Comparison of ENCODE assay signal across 8 cellular contexts in the genomic region with DNA sequence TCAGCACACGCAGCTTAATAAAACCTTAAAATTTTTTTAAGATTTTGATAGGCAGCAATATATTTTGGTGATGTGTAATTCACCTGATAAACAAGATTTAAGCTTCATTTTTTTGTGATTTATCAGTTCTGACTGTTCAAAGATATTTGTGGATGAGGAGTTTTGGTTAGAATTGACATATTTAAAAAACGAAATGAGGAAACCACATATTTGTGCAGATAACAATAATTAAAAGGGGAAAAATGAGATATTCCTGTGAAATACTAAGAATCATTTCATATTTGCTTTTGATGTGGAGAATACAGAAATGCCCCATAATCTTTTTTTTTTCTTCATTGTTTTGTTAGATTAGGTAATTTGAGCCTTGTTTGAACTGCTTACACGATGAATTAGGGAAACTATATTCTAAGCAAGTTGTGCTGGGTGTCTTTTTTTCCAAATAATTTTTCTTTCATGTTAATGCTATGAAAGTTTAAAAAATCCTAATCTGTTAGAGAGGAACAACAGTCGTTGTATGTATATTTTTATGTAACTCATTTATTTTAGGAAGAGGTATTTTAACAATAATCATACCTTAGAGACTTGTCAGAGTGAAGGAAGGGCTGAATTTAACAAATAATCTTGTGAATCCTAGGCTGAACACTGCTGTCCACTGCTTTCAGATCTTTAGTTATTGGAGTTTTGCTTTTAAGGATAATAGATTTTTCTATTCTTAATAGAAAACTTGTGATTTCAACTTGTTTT. TPM values are rescaled to one million over a fixed set of nuclear protein-coding genes. Genes with fewer than 3 reads are reported as not detected.
DNase-seq lines count a peak whose midpoint lies in the region; ATAC-seq, FAIRE-seq and TF ChIP-seq lines count a peak whose summit lies in the region.

No MANE protein-coding gene starts in this region.

- no peak overlapping the region for H2AFZ ChIP-seq in GM12878 (ENCODE audit: control insufficient read depth, low read depth, low read length)

- peak overlapping the region; percentile 88 for H3K4me3 Mint-ChIP-seq in stimulated activated naive CD8-positive, alpha-beta T cell treated with anti-CD3 and anti-CD28 coated beads, Interleukin-15, Interleukin-2, amounts not matched to agents 100 ng/mL and 50 ng/mL, for 24 hours
- peak overlapping the region; percentile 90 for H3K4me3 Mint-ChIP-seq in memory B cell

- WGBS in GM12878 (ENCODE audit: insufficient coverage, insufficient replicate concordance, low lambda C conversion rate, missing lambda C conversion rate) = 2% methylated on average over 4 of the region's 4 CpGs

- in situ Hi-C loops in GM12878 (cut with MboI) = no loop called here

- TF ChIP-seq RAD21 in GM12878 (IDR thresholded peaks at IDR 0.05; ENCODE audit: insufficient read depth, low read depth, low read length) = no peak

- H3K4me1 Mint-ChIP-seq in stimulated activated naive CD8-positive, alpha-beta T cell treated with anti-CD3 and anti-CD28 coated beads, Interleukin-15, Interleukin-2, amounts not matched to agents 100 ng/mL and 50 ng/mL, for 24 hours (ENCODE audit: low read depth) = peaks cover 54% of the 10 kb centered on the region
- H3K4me1 Mint-ChIP-seq in memory B cell = peaks cover 34% of the 10 kb centered on the region

- CTCF ChIA-PET in GM12878 (lab: Yijun Ruan, JAX) = interaction anchor here (0.7 to 1.3 kb wide), 11 partner anchors 8 to 241 kb away, joined by 3 to 7 read pairs (median 3); no protein-coding TSS in a partner anchor
- CTCF ChIA-PET in HEK293T (lab: Yijun Ruan, JAX) = interaction anchor here (0.6 to 1.4 kb wide), 2 partner anchors 28 to 163 kb away, joined by 4 to 5 read pairs; no protein-coding TSS in a partner anchor

- POLR2A ChIA-PET in GM12878 (lab: Charles Lee) (interaction anchor here (0.9 to 3.6 kb wide), 12 partner anchors 8 to 144 kb away, joined by 3 to 19 read pairs (median 4); no protein-coding TSS in a partner anchor), HEK293T (lab: Yijun Ruan, JAX) (interaction anchor here (0.8 to 1.4 kb wide), 9 partner anchors 8 to 151 kb away, joined by 3 to 7 read pairs (median 4); no protein-coding TSS in a partner anchor)

- RAD21 ChIA-PET in GM12878 (lab: Charles Lee; ENCODE audit: unreplicated experiment) = interaction anchor here (0.6 to 6.0 kb wide), 24 partner anchors 8 to 1364 kb away, joined by 3 to 30 read pairs (median 5); no protein-coding TSS in a partner anchor

- FAIRE-seq in GM12878 (lab: Jason Lieb, UNC) = no peak

- peak overlapping the region; percentile 92 for H3K4me2 ChIP-seq in GM12878 (ENCODE audit: control insufficient read depth, insufficient read depth)

- peak overlapping the region; percentile 92 for H3K27ac Mint-ChIP-seq in stimulated activated naive CD8-positive, alpha-beta T cell treated with anti-CD3 and anti-CD28 coated beads, Interleukin-15, Interleukin-2, amounts not matched to agents 100 ng/mL and 50 ng/mL, for 24 hours
- peak overlapping the region; percentile 93 for H3K27ac Mint-ChIP-seq in memory B cell

- peaks cover 96% of the 10 kb centered on the region for H3K79me2 ChIP-seq in GM12878 (ENCODE audit: control insufficient read depth, insufficient read depth, low read length)

- H3K9ac ChIP-seq in GM12878 (ENCODE audit: control insufficient read depth, insufficient read depth, low read length) = peak overlapping the region; percentile 95

- SMC1A ChIA-PET in GM12878 (lab: Charles Lee; ENCODE audit: uncharacterized antibody, unreplicated experiment) = interaction anchor here (0.7 to 3.0 kb wide), 33 partner anchors 8 to 1469 kb away, joined by 3 to 21 read pairs (median 4); no protein-coding TSS in a partner anchor

- peak overlapping the region; percentile 93 for H3K27ac ChIP-seq in GM12878 (ENCODE audit: control insufficient read depth, insufficient read depth)

- H3K36me3 ChIP-seq in GM12878 (ENCODE audit: control insufficient read depth in 2 of 2, insufficient read depth in 2 of 2, low read length in 1 of 2) = peaks cover 0 to 8% of the 10 kb centered on the region in 2 experiments; a peak in 2 of 4 replicates

- peak overlapping the region; percentile 89 for H3K4me3 ChIP-seq in GM12878

- no peak for TF ChIP-seq POLR2A in GM12878 (IDR thresholded peaks at IDR 0.05; ENCODE audit: low read depth, low read length)

- DNase-seq in stimulated activated naive CD8-positive, alpha-beta T cell treated with anti-CD3 and anti-CD28 coated beads, Interleukin-15, Interleukin-2, amounts not matched to agents 100 U/mL and 50 U/mL, for 24 hours = no peak
- DNase-seq in GM12878 (ENCODE audit: low read depth, low spot score) = no peak
- DNase-seq in memory B cell (ENCODE audit: low spot score in 2 of 2) = no peak
- no peak for DNase-seq in amygdala (lab: John Stamatoyannopoulos, UW)
- DNase-seq in HEK293T (ENCODE audit: extremely low spot score) = no peak
- no peak for DNase-seq in HuH-7 (ENCODE audit: low spot score)
- DNase-seq in NCI-H1694 treated with DMSO at 0.1 percent for 48 hours (lab: John Stamatoyannopoulos, UW) = no peak

- intact Hi-C loops in GM12878 (cut with micrococcal nuclease; ENCODE audit: unreplicated experiment) = loop anchor here (1.0 to 2.0 kb wide), 2 partner anchors 83 to 240 kb away; no protein-coding TSS in a partner anchor

- TSS peak; percentile 34 for BruUV-seq in GM12878 (replicated peaks; lab: Mats Ljungman, UMichigan)

- H3K27me3 Mint-ChIP-seq in stimulated activated naive CD8-positive, alpha-beta T cell treated with anti-CD3 and anti-CD28 coated beads, Interleukin-15, Interleukin-2, amounts not matched to agents 100 ng/mL and 50 ng/mL, for 24 hours = no peaks in the 10 kb centered on the region
- no peaks in the 10 kb centered on the region for H3K27me3 Mint-ChIP-seq in memory B cell

- no peaks in the 10 kb centered on the region for H3K9me3 Mint-ChIP-seq in stimulated activated naive CD8-positive, alpha-beta T cell treated with anti-CD3 and anti-CD28 coated beads, Interleukin-15, Interleukin-2, amounts not matched to agents 100 ng/mL and 50 ng/mL, for 24 hours
- no peaks in the 10 kb centered on the region for H3K9me3 Mint-ChIP-seq in memory B cell

- no peak for TF ChIP-seq EP300 in GM12878 (IDR thresholded peaks at IDR 0.05; ENCODE audit: borderline replicate concordance in 1 of 2, control insufficient read depth in 1 of 2, low read depth in 2 of 2, low read length in 2 of 2)

- H4K20me1 ChIP-seq in GM12878 (ENCODE audit: control insufficient read depth, insufficient read depth) = no peaks in the 10 kb centered on the region

- no peaks in the 10 kb centered on the region for H3K27me3 ChIP-seq in GM12878 (replicated peaks in 1 of 2; ENCODE audit: control insufficient read depth in 2 of 2, insufficient read depth in 2 of 2, low read length in 1 of 2)

- ATAC-seq in stimulated activated naive CD8-positive, alpha-beta T cell treated with anti-CD3 and anti-CD28 coated beads, Interleukin-15, Interleukin-2, amounts not matched to agents 100 U/mL and 50 U/mL, for 24 hours = no peak
- no peak for ATAC-seq in GM12878
- ATAC-seq in memory B cell (ENCODE audit: low read depth) = no peak

- H3K36me3 Mint-ChIP-seq in stimulated activated naive CD8-positive, alpha-beta T cell treated with anti-CD3 and anti-CD28 coated beads, Interleukin-15, Interleukin-2, amounts not matched to agents 100 ng/mL and 50 ng/mL, for 24 hours (ENCODE audit: low read depth) = peaks cover 14% of the 10 kb centered on the region
- H3K36me3 Mint-ChIP-seq in memory B cell = peaks cover 9% of the 10 kb centered on the region

- H3K9me3 ChIP-seq in GM12878 (replicated peaks; ENCODE audit: control insufficient read depth, insufficient read depth, low read length) = no peaks in the 10 kb centered on the region

- TF ChIP-seq CTCF in GM12878 (IDR thresholded peaks at IDR 0.05 in 2 of 3, conservative IDR thresholded peaks at IDR 0.05 in 1 of 3; ENCODE audit: control insufficient read depth in 2 of 3, extremely low read depth in 1 of 3, insufficient read depth in 1 of 3, low read depth in 3 of 3, low read length in 3 of 3) = no peak

- H3K4me1 ChIP-seq in GM12878 (ENCODE audit: control insufficient read depth, insufficient read depth, low read length) = peaks cover 6% of the 10 kb centered on the region; the same call in 1 of the 2 replicates

TF ChIP-seq in GM12878, 131 proteins besides CTCF, POLR2A, EP300 and RAD21 (continues in another document):
- TF ChIP-seq, protein P1, sequence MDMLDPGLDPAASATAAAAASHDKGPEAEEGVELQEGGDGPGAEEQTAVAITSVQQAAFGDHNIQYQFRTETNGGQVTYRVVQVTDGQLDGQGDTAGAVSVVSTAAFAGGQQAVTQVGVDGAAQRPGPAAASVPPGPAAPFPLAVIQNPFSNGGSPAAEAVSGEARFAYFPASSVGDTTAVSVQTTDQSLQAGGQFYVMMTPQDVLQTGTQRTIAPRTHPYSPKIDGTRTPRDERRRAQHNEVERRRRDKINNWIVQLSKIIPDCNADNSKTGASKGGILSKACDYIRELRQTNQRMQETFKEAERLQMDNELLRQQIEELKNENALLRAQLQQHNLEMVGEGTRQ (IDR thresholded peaks at IDR 0.05; ENCODE audit: borderline replicate concordance, low read depth, low read length) = no peak
- no peak for TF ChIP-seq ATF7 (IDR thresholded peaks at IDR 0.05; ENCODE audit: low read depth)

TF ChIP-seq in HEK293T, 16 proteins besides CTCF, POLR2A, EP300 and RAD21 (continues in another document):
- TF ChIP-seq FOXA1 (IDR thresholded peaks at IDR 0.05) (no peak), LEF1 (IDR thresholded peaks at IDR 0.05; ENCODE audit: borderline replicate concordance) (no peak)

RNA-seq across cellular contexts. Expression of a gene that starts 4.0 kb away (rescaled TPM):
- total RNA-seq in GM12878 (2013; cell fraction: nucleolus; rRNA removed) = 1,061 and 1,083 TPM in 2 replicates
- total RNA-seq in GM12878 (2014; rRNA removed) (68.0 and 68.8 TPM in 2 replicates), GM12878 (2014; rRNA removed; fragmentation: Illumina TruSeq; extraction: Trizol) (73.7 and 80.8 TPM in 2 replicates), GM12878 (2021) (116 and 133 TPM in 2 replicates)
- polyA plus RNA-seq in GM12878 (2011; ENCODE audit: low read depth) = 28.7 TPM
- polyA plus RNA-seq in GM12878 (2011; rRNA removed) (21.3 and 24.7 TPM in 2 replicates), GM12878 (2014; fragmentation: Illumina TruSeq; extraction: Trizol) (59.2 and 69.9 TPM in 2 replicates), GM12878 (2014; fragmentation: Nextera tagmentation; extraction: Ambion mirVana) (10 to 100 TPM; 37.7 to 73.9 TPM), GM12878 (2014; rRNA removed) (50.0 and 59.1 TPM in 2 replicates), GM12878 (2016; fragmentation: Nextera tagmentation; extraction: Ambion mirVana) (10 to 100 TPM; 32.4 to 39.1 TPM)
- polyA plus RNA-seq in GM12878 (2011; cell fraction: cytosol; rRNA removed) = 21.4 and 24.5 TPM in 2 replicates
- 69.4 and 82.0 TPM in 2 replicates for polyA plus RNA-seq in GM12878 (2011; cell fraction: nucleus; rRNA removed)
- polyA plus RNA-seq in GM12878 (2012) = 43.0 and 45.3 TPM in 2 replicates
- 124 and 158 TPM in 2 replicates for polyA minus RNA-seq in GM12878 (2011; rRNA and poly(A)+ RNA removed)
- 32.6 and 38.9 TPM in 2 replicates for polyA minus RNA-seq in GM12878 (2011; cell fraction: cytosol; rRNA and poly(A)+ RNA removed)
- 206 and 401 TPM in 2 replicates for polyA minus RNA-seq in GM12878 (2011; cell fraction: nucleus; rRNA and poly(A)+ RNA removed)
